Comparison of ENCODE assay signal across 20 cellular contexts in the genomic region with DNA sequence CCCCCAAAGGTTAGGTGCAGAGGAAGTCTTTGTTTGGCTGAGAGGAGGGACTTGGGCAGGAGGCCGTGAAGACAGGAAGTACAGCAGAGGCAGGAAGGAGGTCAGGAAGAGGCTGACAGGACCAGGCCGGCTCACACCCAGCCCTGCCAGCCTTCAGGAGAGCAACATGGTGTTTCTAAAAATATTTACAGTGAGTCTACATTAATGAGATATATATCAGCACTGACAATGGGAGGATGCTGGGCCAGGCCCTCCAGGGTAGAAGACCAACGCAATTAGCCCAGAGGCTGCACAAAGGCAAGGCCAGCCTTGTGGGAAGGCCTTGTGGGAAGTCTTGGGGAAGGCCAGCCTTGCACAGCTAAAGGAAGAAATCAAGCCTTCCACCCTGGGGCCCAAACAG. TPM values are rescaled to one million over a fixed set of nuclear protein-coding genes. Genes with fewer than 3 reads are reported as not detected.
A peak's percentile ranks its signal among the peaks of the same experiment; 100 is the strongest.
DNase-seq lines count a peak whose midpoint lies in the region; ATAC-seq and TF ChIP-seq lines count a peak whose summit lies in the region.
"Had no signal": no experiment of that assay in that cellular context is flagged by ENCODE, and none has a peak within 500 bp of the region (broad histone marks: within the 10 kb centered on the region; RNA-seq: fewer than 3 reads in every experiment).

No MANE protein-coding gene starts in this region.

- peak overlapping the region; percentile 64 for H3K4me2 ChIP-seq in BLaER1
- H3K4me2 ChIP-seq: GM23338 had no signal

- DNase-seq in activated CD8-positive, alpha-beta T cell treated with anti-CD3 and anti-CD28 coated beads, Interleukin-2, amount 10 ng/mL, durations not matched to agents 7 days and 5 days, result no peak
- DNase-seq in activated CD8-positive, alpha-beta T cell treated with anti-CD3 and anti-CD28 coated beads for 36 hours, result no peak
- peak; percentile 48 for DNase-seq in dermis blood vessel endothelial cell
- no peak for DNase-seq in nephron progenitor cell
- DNase-seq in foreskin keratinocyte, result no peak
- DNase-seq in stimulated activated CD4-positive, alpha-beta T cell treated with anti-CD3 and anti-CD28 coated beads, Interleukin-1b, Interleukin-23, amount 100 ng/mL, for 48 hours, result no peak
- DNase-seq: 8988T, DMS 273 treated with DMSO at 0.1 percent for 48 hours, MV-4-11, NCI-H1417, NCI-H2029, NCI-H2171, NCI-H446 treated with DMSO at 0.1 percent for 48 hours, PC-3 had no signal

- CTCF ChIA-PET in activated CD8-positive, alpha-beta T cell treated with anti-CD3 and anti-CD28 coated beads, Interleukin-2, amount 10 ng/mL, durations not matched to agents 7 days and 5 days (lab: Charles Lee), result no interaction called here
- CTCF ChIA-PET in activated CD8-positive, alpha-beta T cell treated with anti-CD3 and anti-CD28 coated beads for 36 hours (lab: Charles Lee), result no interaction called here

- H3K4me3 Mint-ChIP-seq in activated CD8-positive, alpha-beta T cell treated with anti-CD3 and anti-CD28 coated beads, Interleukin-2, amount 10 ng/mL, durations not matched to agents 7 days and 5 days, result no peak overlapping the region
- H3K4me3 Mint-ChIP-seq in activated CD8-positive, alpha-beta T cell treated with anti-CD3 and anti-CD28 coated beads for 36 hours, result no peak overlapping the region
- H3K4me3 Mint-ChIP-seq in nephron progenitor cell, result no peak overlapping the region
- H3K4me3 Mint-ChIP-seq: GM23338 had no signal

- no peaks in the 10 kb centered on the region for H4K20me1 ChIP-seq in BLaER1

- H3K4me3 ChIP-seq in BLaER1, result no peak overlapping the region
- H3K4me3 ChIP-seq: GM23338 had no signal

- no peaks in the 10 kb centered on the region for H3K27me3 ChIP-seq in BLaER1
- no peaks in the 10 kb centered on the region for H3K27me3 ChIP-seq in foreskin keratinocyte

- intact Hi-C loops in activated CD8-positive, alpha-beta T cell treated with anti-CD3 and anti-CD28 coated beads for 36 hours (cut with micrococcal nuclease), result loop anchor here (5.0 kb wide), 2 partner anchors 128 to 248 kb away; no protein-coding TSS in a partner anchor

- no peak for ATAC-seq in activated CD8-positive, alpha-beta T cell treated with anti-CD3 and anti-CD28 coated beads, Interleukin-2, amount 10 ng/mL, durations not matched to agents 7 days and 5 days
- ATAC-seq in activated CD8-positive, alpha-beta T cell treated with anti-CD3 and anti-CD28 coated beads for 36 hours, result no peak
- ATAC-seq in foreskin keratinocyte, result no peak
- no peak for ATAC-seq in HG03521 (IDR thresholded peaks at IDR 0.05; ENCODE audit: unreplicated experiment)
- ATAC-seq: GM23338, PC-3 had no signal

- peaks cover 15% of the 10 kb centered on the region for H3K4me1 ChIP-seq in BLaER1
- peaks cover 4% of the 10 kb centered on the region for H3K4me1 ChIP-seq in foreskin keratinocyte

- H3K27ac Mint-ChIP-seq in activated CD8-positive, alpha-beta T cell treated with anti-CD3 and anti-CD28 coated beads, Interleukin-2, amount 10 ng/mL, durations not matched to agents 7 days and 5 days, result peak overlapping the region; percentile 55
- H3K27ac Mint-ChIP-seq in activated CD8-positive, alpha-beta T cell treated with anti-CD3 and anti-CD28 coated beads for 36 hours, result no peak overlapping the region
- H3K27ac Mint-ChIP-seq in nephron progenitor cell, result peak overlapping the region; percentile 81
- H3K27ac Mint-ChIP-seq: GM23338 had no signal

- peak overlapping the region; percentile 32; the same call in 1 of the 2 replicates for H3K27ac ChIP-seq in BLaER1
- no peak overlapping the region for H3K27ac ChIP-seq in foreskin keratinocyte
- H3K27ac ChIP-seq: C4-2B, HL-60 had no signal

- H3K36me3 Mint-ChIP-seq in activated CD8-positive, alpha-beta T cell treated with anti-CD3 and anti-CD28 coated beads, Interleukin-2, amount 10 ng/mL, durations not matched to agents 7 days and 5 days (ENCODE audit: low read depth), result no peaks in the 10 kb centered on the region
- H3K36me3 Mint-ChIP-seq in activated CD8-positive, alpha-beta T cell treated with anti-CD3 and anti-CD28 coated beads for 36 hours (ENCODE audit: low read depth), result no peaks in the 10 kb centered on the region
- no peaks in the 10 kb centered on the region for H3K36me3 Mint-ChIP-seq in nephron progenitor cell (ENCODE audit: low read depth)

- H3K9me3 ChIP-seq in BLaER1, result no peaks in the 10 kb centered on the region

- POLR2A ChIA-PET in activated CD8-positive, alpha-beta T cell treated with anti-CD3 and anti-CD28 coated beads, Interleukin-2, amount 10 ng/mL, durations not matched to agents 7 days and 5 days (lab: Charles Lee), result no interaction called here
- POLR2A ChIA-PET in activated CD8-positive, alpha-beta T cell treated with anti-CD3 and anti-CD28 coated beads for 36 hours (lab: Charles Lee), result no interaction called here

- H3K9ac ChIP-seq in BLaER1, result no peak overlapping the region

- peaks cover 11% of the 10 kb centered on the region for H3K4me1 Mint-ChIP-seq in activated CD8-positive, alpha-beta T cell treated with anti-CD3 and anti-CD28 coated beads, Interleukin-2, amount 10 ng/mL, durations not matched to agents 7 days and 5 days (ENCODE audit: low read depth)
- H3K4me1 Mint-ChIP-seq in activated CD8-positive, alpha-beta T cell treated with anti-CD3 and anti-CD28 coated beads for 36 hours (ENCODE audit: low read depth), result peaks cover 5% of the 10 kb centered on the region
- peaks cover 43% of the 10 kb centered on the region for H3K4me1 Mint-ChIP-seq in nephron progenitor cell

- no peak for TF ChIP-seq CTCF in activated CD8-positive, alpha-beta T cell treated with anti-CD3 and anti-CD28 coated beads for 36 hours (IDR thresholded peaks at IDR 0.05)
- TF ChIP-seq CTCF in nephron progenitor cell (IDR thresholded peaks at IDR 0.05) (no peak), foreskin keratinocyte (conservative IDR thresholded peaks at IDR 0.05) (no peak)

- H3K36me3 ChIP-seq in BLaER1, result no peaks in the 10 kb centered on the region

- H3K27me3 Mint-ChIP-seq in activated CD8-positive, alpha-beta T cell treated with anti-CD3 and anti-CD28 coated beads, Interleukin-2, amount 10 ng/mL, durations not matched to agents 7 days and 5 days (ENCODE audit: low read depth), result peaks cover 4% of the 10 kb centered on the region
- peaks cover 3% of the 10 kb centered on the region for H3K27me3 Mint-ChIP-seq in activated CD8-positive, alpha-beta T cell treated with anti-CD3 and anti-CD28 coated beads for 36 hours
- no peaks in the 10 kb centered on the region for H3K27me3 Mint-ChIP-seq in nephron progenitor cell (ENCODE audit: low read depth, poor library complexity)

- H3K9me3 Mint-ChIP-seq in activated CD8-positive, alpha-beta T cell treated with anti-CD3 and anti-CD28 coated beads, Interleukin-2, amount 10 ng/mL, durations not matched to agents 7 days and 5 days (ENCODE audit: insufficient read depth), result no peaks in the 10 kb centered on the region
- no peaks in the 10 kb centered on the region for H3K9me3 Mint-ChIP-seq in activated CD8-positive, alpha-beta T cell treated with anti-CD3 and anti-CD28 coated beads for 36 hours
- no peaks in the 10 kb centered on the region for H3K9me3 Mint-ChIP-seq in nephron progenitor cell
- H3K9me3 Mint-ChIP-seq: GM23338 had no signal

RNA-seq across cellular contexts. Expression of a gene that starts 7.9 kb away (rescaled TPM):
- not detected for total RNA-seq in activated CD8-positive, alpha-beta T cell treated with anti-CD3 and anti-CD28 coated beads, Interleukin-2, amount 10 ng/mL, durations not matched to agents 7 days and 5 days
- not detected for total RNA-seq in activated CD8-positive, alpha-beta T cell treated with anti-CD3 and anti-CD28 coated beads for 36 hours
- total RNA-seq in dermis blood vessel endothelial cell (3.0 and 19.6 TPM in 2 replicates), foreskin keratinocyte (not detected in 2 replicates)
- polyA plus RNA-seq in foreskin keratinocyte, result not detected in 2 replicates
- total RNA-seq: Daoy, PC-3 had no signal
- polyA plus RNA-seq: GM23338 had no signal
